Comparison of ENCODE assay signal across 8 cellular contexts in genomic region chr6:163416380-163416629, GRCh38. TPM values are rescaled to one million over a fixed set of nuclear protein-coding genes. Genes with fewer than 3 reads are reported as not detected.
DNase-seq lines count a peak whose midpoint lies in the region; ATAC-seq and TF ChIP-seq lines count a peak whose summit lies in the region.

No MANE protein-coding gene starts in this region.

- ATAC-seq in central memory CD8-positive, alpha-beta T cell (replicated peaks; ENCODE audit: extremely low read depth, poor library complexity, severe bottlenecking) = no peak
- ATAC-seq in naive thymus-derived CD4-positive, alpha-beta T cell = no peak
- ATAC-seq in sciatic nerve = no peak

- DNase-seq in BE2C (no peak), NK-92 (lab: John Stamatoyannopoulos, UW; ENCODE audit: unreplicated experiment) (no peak), GM10266 (ENCODE audit: extremely low spot score) (no peak), SW 1271 (lab: John Stamatoyannopoulos, UW) (no peak), sciatic nerve (ENCODE audit: low spot score) (no peak)
- no peak for DNase-seq in central memory CD8-positive, alpha-beta T cell (ENCODE audit: low spot score in 2 of 2)
- peak in 2 of 9 donors; percentile 23 to 29 for DNase-seq in naive thymus-derived CD4-positive, alpha-beta T cell

- POLR2A ChIA-PET in naive thymus-derived CD4-positive, alpha-beta T cell (lab: Charles Lee) = interaction anchor here (0.6 to 2.6 kb wide), 8 partner anchors 9 to 706 kb away, joined by 3 to 14 read pairs (median 4); no protein-coding TSS in a partner anchor

- CTCF ChIA-PET in naive thymus-derived CD4-positive, alpha-beta T cell (lab: Charles Lee) = interaction anchor here (1.2 to 1.7 kb wide), 2 partner anchors 71 to 136 kb away, joined by 3 to 6 read pairs; no protein-coding TSS in a partner anchor

- no peak for TF ChIP-seq CTCF in BE2C (IDR thresholded peaks at IDR 0.05; ENCODE audit: low read depth, low read length)
- TF ChIP-seq CTCF in KMS-11 (conservative IDR thresholded peaks at IDR 0.05; ENCODE audit: low read depth, low read length) = no peak
- TF ChIP-seq CTCF in GM10266 (IDR thresholded peaks at IDR 0.05; ENCODE audit: control insufficient read depth, insufficient read depth, low read depth, missing control alignments) = no peak

- no peaks in the 10 kb centered on the region for H3K9me3 ChIP-seq in BE2C
- H3K9me3 ChIP-seq in naive thymus-derived CD4-positive, alpha-beta T cell (ENCODE audit: control insufficient read depth in 2 of 3, low read length in 3 of 3) = no peaks in the 10 kb centered on the region

- H3K27me3 ChIP-seq in BE2C (no peaks in the 10 kb centered on the region), KMS-11 (ENCODE audit: insufficient read depth, low read depth) (no peaks in the 10 kb centered on the region)
- H3K27me3 ChIP-seq in naive thymus-derived CD4-positive, alpha-beta T cell (ENCODE audit: control insufficient read depth in 2 of 2, insufficient read depth in 2 of 2, low read length in 2 of 2) = no peaks in the 10 kb centered on the region

- peak overlapping the region; percentile 83 for H3K27ac ChIP-seq in KMS-11
- H3K27ac ChIP-seq in naive thymus-derived CD4-positive, alpha-beta T cell (ENCODE audit: low read depth, low read length) = peak overlapping the region; percentile 90

- no peaks in the 10 kb centered on the region; the same call in 1 of the 2 replicates for H3K4me1 ChIP-seq in BE2C
- H3K4me1 ChIP-seq in KMS-11 (ENCODE audit: low read depth, poor library complexity, severe bottlenecking) = peaks cover 52% of the 10 kb centered on the region
- H3K4me1 ChIP-seq in naive thymus-derived CD4-positive, alpha-beta T cell (ENCODE audit: control insufficient read depth in 2 of 2, insufficient read depth in 2 of 2, low read length in 2 of 2) = peaks cover 5 to 28% of the 10 kb centered on the region in 2 donors

- peaks cover 34% of the 10 kb centered on the region for H4K20me1 ChIP-seq in KMS-11 (ENCODE audit: insufficient read depth)

- peaks cover 17% of the 10 kb centered on the region for H3K36me3 Mint-ChIP-seq in central memory CD8-positive, alpha-beta T cell (ENCODE audit: insufficient read depth)
- H3K36me3 Mint-ChIP-seq in naive thymus-derived CD4-positive, alpha-beta T cell = peaks cover 0 to 5% (median 0%) of the 10 kb centered on the region in 5 donors

- H3K4me1 Mint-ChIP-seq in central memory CD8-positive, alpha-beta T cell = peaks cover 54% of the 10 kb centered on the region
- H3K4me1 Mint-ChIP-seq in naive thymus-derived CD4-positive, alpha-beta T cell = peaks cover 39 to 65% (median 61%) of the 10 kb centered on the region in 7 donors

- peak overlapping the region; percentile 75 for H3K4me3 ChIP-seq in BE2C (ENCODE audit: low read depth, low read length)
- no peak overlapping the region for H3K4me3 ChIP-seq in KMS-11 (IDR thresholded peaks at IDR 0.05; ENCODE audit: insufficient read depth, low read depth, low read length)
- H3K4me3 ChIP-seq in naive thymus-derived CD4-positive, alpha-beta T cell (ENCODE audit: low read length) = peak overlapping the region; percentile 58

- no peaks in the 10 kb centered on the region for H3K27me3 Mint-ChIP-seq in central memory CD8-positive, alpha-beta T cell
- peaks cover 0 to 7% (median 0%) of the 10 kb centered on the region in 5 donors for H3K27me3 Mint-ChIP-seq in naive thymus-derived CD4-positive, alpha-beta T cell

- intact Hi-C loops in naive thymus-derived CD4-positive, alpha-beta T cell (cut with micrococcal nuclease) = loop anchor here (1.0 to 10.0 kb wide), 6 partner anchors 11 to 1511 kb away; no protein-coding TSS in a partner anchor
- intact Hi-C loops in sciatic nerve (cut with DNase I) = loop anchor here (5.0 kb wide), 1 partner anchor 234 kb away; no protein-coding TSS in a partner anchor

- peak overlapping the region; percentile 83 for H3K9ac ChIP-seq in KMS-11

- peak overlapping the region; percentile 92 for H3K27ac Mint-ChIP-seq in central memory CD8-positive, alpha-beta T cell (ENCODE audit: low read depth)
- peak overlapping the region; percentile 75 to 96 (median 90) for H3K27ac Mint-ChIP-seq in naive thymus-derived CD4-positive, alpha-beta T cell

- H3K79me2 ChIP-seq in KMS-11 (ENCODE audit: insufficient read depth, low read depth) = peaks cover 59% of the 10 kb centered on the region

- no peaks in the 10 kb centered on the region for H3K9me3 Mint-ChIP-seq in central memory CD8-positive, alpha-beta T cell
- H3K9me3 Mint-ChIP-seq in naive thymus-derived CD4-positive, alpha-beta T cell = peaks cover 0 to 1% (median 0%) of the 10 kb centered on the region in 11 donors

- peak overlapping the region; percentile 36; the same call in 1 of the 2 replicates for H2AFZ ChIP-seq in KMS-11 (ENCODE audit: low read depth)

- peak overlapping the region; percentile 89 for H3K4me3 Mint-ChIP-seq in central memory CD8-positive, alpha-beta T cell
- peak overlapping the region; percentile 83 to 98 (median 95) for H3K4me3 Mint-ChIP-seq in naive thymus-derived CD4-positive, alpha-beta T cell

- peak overlapping the region; percentile 61 for H3K4me2 ChIP-seq in KMS-11

- H3K36me3 ChIP-seq in BE2C (no peaks in the 10 kb centered on the region), KMS-11 (ENCODE audit: insufficient read depth) (no peaks in the 10 kb centered on the region)
- H3K36me3 ChIP-seq in naive thymus-derived CD4-positive, alpha-beta T cell (ENCODE audit: control insufficient read depth in 2 of 3, insufficient read depth in 3 of 3, low read length in 3 of 3) = no peaks in the 10 kb centered on the region

RNA-seq across cellular contexts. Expression of gene QKI, which starts 1.8 kb away (rescaled TPM):
- 42.1 TPM for polyA plus RNA-seq in BE2C (2012; ENCODE audit: insufficient read depth, insufficient read length, low read depth)
- 100 to 1,000 TPM in 1 of 5 experiments, 10 to 100 TPM in 4; 70.1 to 147 (median 72.8) TPM for total RNA-seq in naive thymus-derived CD4-positive, alpha-beta T cell
- 10 to 100 TPM; 15.0 to 20.8 TPM for polyA plus RNA-seq in naive thymus-derived CD4-positive, alpha-beta T cell
- total RNA-seq in sciatic nerve = 755 TPM
